15 cellular contexts compared by ENCODE assay signal in the genomic region with DNA sequence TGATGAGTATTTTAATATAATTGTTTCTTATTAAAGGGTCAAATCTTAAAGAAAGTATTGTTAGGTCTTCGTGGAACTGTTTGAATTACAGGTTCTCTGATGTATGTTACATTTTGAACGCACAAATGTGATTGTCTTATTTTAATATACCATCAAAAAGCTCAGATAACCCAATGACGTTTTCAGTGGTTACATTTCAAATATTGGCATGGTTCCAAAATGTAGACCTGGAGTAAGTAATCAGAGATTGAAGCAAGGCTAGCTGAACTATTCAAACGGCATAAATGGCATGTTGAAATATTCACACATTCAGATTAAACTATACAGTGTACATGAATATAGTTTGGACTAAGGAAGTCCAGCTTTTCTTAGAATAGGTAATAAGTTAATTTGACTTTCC.
DNase-seq lines count a peak whose midpoint lies in the region; ATAC-seq, FAIRE-seq and TF ChIP-seq lines count a peak whose summit lies in the region.
"Had no signal": no experiment of that assay in that cellular context is flagged by ENCODE, and none has a peak within 500 bp of the region (broad histone marks: within the 10 kb centered on the region; RNA-seq: fewer than 3 reads in every experiment).

No MANE protein-coding gene starts in this region.

- H3K9me3 ChIP-seq in HEK293 (ENCODE audit: control insufficient read depth, insufficient read depth, low read depth, low read length) (no peaks in the 10 kb centered on the region), K562 (replicated peaks; ENCODE audit: control insufficient read depth, insufficient read depth, low read depth, low read length) (no peaks in the 10 kb centered on the region)
- H3K9me3 ChIP-seq: HAP-1 had no signal

- BruUV-seq in K562 (replicated peaks; lab: Mats Ljungman, UMichigan) = no TSS peak

- H3K4me3 ChIP-seq in HEK293 (ENCODE audit: low read depth, low read length) (no peak overlapping the region), K562 (no peak overlapping the region)
- H3K4me3 ChIP-seq: GM23338, HAP-1 had no signal

- TF ChIP-seq RAD21 in K562 (CRISPR knock-in tag; conservative IDR thresholded peaks at IDR 0.05 in 1 of 2, IDR thresholded peaks at IDR 0.05 in 1 of 2) = no peak

- H3K4me2 ChIP-seq in K562 (ENCODE audit: insufficient read depth, low read length) = no peak overlapping the region
- H3K4me2 ChIP-seq: GM23338 had no signal

- H3K4me1 ChIP-seq in HEK293 (ENCODE audit: control insufficient read depth, insufficient read depth, low read length) (peaks cover 7% of the 10 kb centered on the region; the same call in 1 of the 2 replicates), K562 (replicated peaks in 1 of 2; ENCODE audit: control insufficient read depth in 2 of 2, insufficient read depth in 2 of 2, low read length in 2 of 2) (no peaks in the 10 kb centered on the region)

- H3K36me3 ChIP-seq in HEK293 (ENCODE audit: control insufficient read depth in 2 of 2, insufficient read depth in 1 of 2, low read length in 2 of 2) (no peaks in the 10 kb centered on the region), K562 (ENCODE audit: control insufficient read depth, insufficient read depth, low read length) (no peaks in the 10 kb centered on the region)
- H3K36me3 ChIP-seq: HAP-1 had no signal

- no peak for TF ChIP-seq CTCF in HEK293 (tag by site-specific recombination; IDR thresholded peaks at IDR 0.05)
- TF ChIP-seq CTCF in K562 (IDR thresholded peaks at IDR 0.05 in 2 of 3, conservative IDR thresholded peaks at IDR 0.05 in 1 of 3; ENCODE audit: insufficient read depth in 2 of 3, low read depth in 1 of 3, low read length in 3 of 3) = no peak

- no peak for TF ChIP-seq POLR2A in K562 (conservative IDR thresholded peaks at IDR 0.05)

- no peak for ATAC-seq in K562
- ATAC-seq: GM23338 had no signal

- H4K20me1 ChIP-seq in K562 (replicated peaks; ENCODE audit: control insufficient read depth, insufficient read depth, low read length) = no peaks in the 10 kb centered on the region

- CTCF ChIA-PET in HEK293 (lab: Yijun Ruan, JAX) = no interaction called here
- CTCF ChIA-PET in K562 (lab: Yijun Ruan, JAX; ENCODE audit: low intra/inter-chr PET ratio) = no interaction called here

- H2AFZ ChIP-seq in K562 (ENCODE audit: low read depth, low read length) = no peak overlapping the region
- H2AFZ ChIP-seq: GM23338 had no signal

- no peak overlapping the region for H3K9ac ChIP-seq in K562 (ENCODE audit: insufficient read depth in 1 of 2, low read depth in 2 of 2, low read length in 2 of 2)

- no peaks in the 10 kb centered on the region for H3K27me3 ChIP-seq in K562 (ENCODE audit: control insufficient read depth in 2 of 2, insufficient read depth in 2 of 2, low read length in 2 of 2)

- intact Hi-C loops in K562 (cut with micrococcal nuclease) = no loop called here

- WGBS in K562 (ENCODE audit: insufficient coverage, low coverage, missing lambda C conversion rate) = 2% methylated on average over 4 of the region's 4 CpGs

- H3K27ac ChIP-seq in HEK293 (ENCODE audit: extremely low read depth, low read depth, low read length) (no peak overlapping the region), K562 (ENCODE audit: extremely low read depth, low read depth, low read length) (no peak overlapping the region)
- H3K27ac ChIP-seq: 22Rv1 had no signal

- POLR2A ChIA-PET in HEK293 (lab: Yijun Ruan, JAX) (no interaction called here), K562 (lab: Yijun Ruan, JAX) (no interaction called here)

- no peak for TF ChIP-seq EP300 in K562 (IDR thresholded peaks at IDR 0.05; ENCODE audit: low read length)

- FAIRE-seq in K562 (lab: Jason Lieb, UNC) = no peak
- FAIRE-seq: GM12892 had no signal

- DNase-seq in DMS 273 (lab: John Stamatoyannopoulos, UW; ENCODE audit: unreplicated experiment) (peak; percentile 47), DMS 273 treated with DMSO at 0.1 percent for 48 hours (lab: John Stamatoyannopoulos, UW) (no peak), NCI-H82 (lab: John Stamatoyannopoulos, UW) (peak; percentile 4), NCI-H82 treated with DMSO at 0.1 percent for 48 hours (lab: John Stamatoyannopoulos, UW; ENCODE audit: unreplicated experiment) (no peak), K562 (ENCODE audit: extremely low read depth in 1 of 4, low spot score in 3 of 4) (no peak), NCI-H1694 (lab: John Stamatoyannopoulos, UW) (no peak)
- DNase-seq: CD8-positive, alpha-beta memory T cell; DND-41; GDM1; HFFc6 had no signal

- H3K9me1 ChIP-seq in K562 (ENCODE audit: control insufficient read depth, insufficient read depth, low read length) = no peaks in the 10 kb centered on the region

- in situ Hi-C loops in K562 (cut with MboI) = no loop called here

- H3K79me2 ChIP-seq in K562 (ENCODE audit: control insufficient read depth, insufficient read depth, low read length) = no peaks in the 10 kb centered on the region

TF ChIP-seq in HEK293, 187 proteins besides CTCF, POLR2A, EP300 and RAD21:
- TF ChIP-seq ZNF341 (tag by site-specific recombination; IDR thresholded peaks at IDR 0.05; ENCODE audit: low read depth) (no peak), ZNF350 (tag by site-specific recombination; IDR thresholded peaks at IDR 0.05) (0 out of 2 replicates have a peak, but pooled peaks have one; percentile 35), ZNF335 (tag by site-specific recombination; conservative IDR thresholded peaks at IDR 0.05) (no peak), ZNF146 (tag by site-specific recombination; IDR thresholded peaks at IDR 0.05) (no peak), ZNF768 (tag by site-specific recombination; IDR thresholded peaks at IDR 0.05) (no peak), ZNF549 (tag by site-specific recombination; IDR thresholded peaks at IDR 0.05) (0 out of 2 replicates have a peak, but pooled peaks have one; percentile 28), ZNF184 (tag by site-specific recombination; IDR thresholded peaks at IDR 0.05) (no peak), ZNF366 (tag by site-specific recombination; conservative IDR thresholded peaks at IDR 0.05) (no peak), ZNF544 (tag by site-specific recombination; IDR thresholded peaks at IDR 0.05) (no peak)
- TF ChIP-seq, protein P1, sequence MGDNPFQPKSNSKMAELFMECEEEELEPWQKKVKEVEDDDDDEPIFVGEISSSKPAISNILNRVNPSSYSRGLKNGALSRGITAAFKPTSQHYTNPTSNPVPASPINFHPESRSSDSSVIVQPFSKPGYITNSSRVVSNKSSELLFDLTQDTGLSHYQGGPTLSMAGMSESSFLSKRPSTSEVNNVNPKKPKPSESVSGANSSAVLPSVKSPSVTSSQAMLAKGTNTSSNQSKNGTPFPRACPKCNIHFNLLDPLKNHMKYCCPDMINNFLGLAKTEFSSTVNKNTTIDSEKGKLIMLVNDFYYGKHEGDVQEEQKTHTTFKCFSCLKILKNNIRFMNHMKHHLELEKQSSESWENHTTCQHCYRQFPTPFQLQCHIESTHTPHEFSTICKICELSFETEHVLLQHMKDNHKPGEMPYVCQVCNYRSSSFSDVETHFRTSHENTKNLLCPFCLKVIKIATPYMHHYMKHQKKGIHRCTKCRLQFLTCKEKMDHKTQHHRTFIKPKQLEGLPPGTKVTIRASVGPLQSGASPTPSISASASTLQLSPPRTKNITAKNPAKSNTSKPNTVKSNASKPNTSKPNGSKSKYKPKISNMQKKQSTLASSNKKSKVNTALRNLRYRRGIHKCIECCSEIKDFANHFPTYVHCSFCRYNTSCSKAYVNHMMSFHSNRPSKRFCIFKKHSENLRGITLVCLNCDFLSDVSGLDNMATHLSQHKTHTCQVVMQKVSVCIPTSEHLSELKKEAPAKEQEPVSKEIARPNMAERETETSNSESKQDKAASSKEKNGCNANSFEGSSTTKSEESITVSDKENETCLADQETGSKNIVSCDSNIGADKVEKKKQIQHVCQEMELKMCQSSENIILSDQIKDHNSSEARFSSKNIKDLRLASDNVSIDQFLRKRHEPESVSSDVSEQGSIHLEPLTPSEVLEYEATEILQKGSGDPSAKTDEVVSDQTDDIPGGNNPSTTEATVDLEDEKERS (tag by site-specific recombination; IDR thresholded peaks at IDR 0.05) = no peak

TF ChIP-seq in K562, 482 proteins besides CTCF, POLR2A, EP300 and RAD21:
- peak; percentile 71 for TF ChIP-seq NFIC (IDR thresholded peaks at IDR 0.05)
- peak; percentile 77 for TF ChIP-seq NFIX (CRISPR knock-in tag; IDR thresholded peaks at IDR 0.05; ENCODE audit: low read depth)
- no peak for TF ChIP-seq NR3C1 (CRISPR knock-in tag; IDR thresholded peaks at IDR 0.05)

Comparison
In these comparisons a context has a peak if more than half of its experiments do, and no peak if none do; other contexts are left out.
1. DNase-seq: peak in DMS 273 (single experiment) and NCI-H82 (single experiment); none in DMS 273 treated with DMSO at 0.1 percent for 48 hours (single experiment), NCI-H82 treated with DMSO at 0.1 percent for 48 hours (single experiment), K562 (0 of 4) and NCI-H1694 (single experiment).